Comparison of ENCODE assay signal across 35 cellular contexts in genomic region chr10:67793313-67793712, GRCh38. TPM values are rescaled to one million over a fixed set of nuclear protein-coding genes. Genes with fewer than 3 reads are reported as not detected.
DNase-seq lines count a peak whose midpoint lies in the region; ATAC-seq, FAIRE-seq and TF ChIP-seq lines count a peak whose summit lies in the region.
"Had no signal": no experiment of that assay in that cellular context is flagged by ENCODE, and none has a peak within 500 bp of the region (broad histone marks: within the 10 kb centered on the region; RNA-seq: fewer than 3 reads in every experiment).

No MANE protein-coding gene starts in this region.

- no TSS peak for BruUV-seq in PC-3 (replicated peaks; lab: Mats Ljungman, UMichigan)

- H3K27ac ChIP-seq in A549 (peak overlapping the region; percentile 3 to 28; a peak in 1 of 6 replicates), PC-3 (ENCODE audit: low read length) (no peak overlapping the region)
- H3K27ac ChIP-seq: 22Rv1, breast epithelium, epithelial cell of prostate, pancreas, SJSA1, spleen, testis had no signal

- no peak overlapping the region for H3K4me3 ChIP-seq in A549
- H3K4me3 ChIP-seq in PC-3 (ENCODE audit: low read length): no peak overlapping the region
- H3K4me3 ChIP-seq: breast epithelium, MG63, pancreas, SJSA1, spleen, testis had no signal

- no peaks in the 10 kb centered on the region for H3K36me3 ChIP-seq in PC-3 (ENCODE audit: low read depth, low read length)
- H3K36me3 ChIP-seq: breast epithelium, MG63, pancreas, SJSA1, spleen had no signal

- no peak overlapping the region for H3K4me2 ChIP-seq in A549
- H3K4me2 ChIP-seq in PC-3 (ENCODE audit: low read length): no peak overlapping the region

- DNase-seq in DMS153 (lab: John Stamatoyannopoulos, UW) (peak; percentile 48), DMS153 treated with DMSO at 0.1 percent for 48 hours (lab: John Stamatoyannopoulos, UW; ENCODE audit: unreplicated experiment) (no peak), A549 (ENCODE audit: low read depth in 1 of 2, low spot score in 1 of 2) (no peak), PC-3 (no peak), left kidney (ENCODE audit: low read depth, low spot score) (peak; percentile 94), dedifferentiated amniotic fluid mesenchymal stem cell (ENCODE audit: extremely low spot score) (no peak), NOMO-1 treated with DMSO at 0.1 percent for 48 hours (lab: John Stamatoyannopoulos, UW; ENCODE audit: unreplicated experiment) (no peak)
- no peak for DNase-seq in stimulated activated CD4-positive, alpha-beta T cell treated with anti-CD3 and anti-CD28 coated beads, Interleukin-15, amount 100 ng/mL, for 24 hours
- DNase-seq: activated B cell treated with CpG ODN at 0.5 μM for 24 hours; activated CD4-positive, alpha-beta T cell treated with anti-CD3 and anti-CD28 coated beads, Interleukin-2, amount 50 U/mL, for 4 hours; activated CD8-positive, alpha-beta memory T cell treated with anti-CD3 and anti-CD28 coated beads, Interleukin-2, amount 50 U/mL, for 4 hours; activated naive CD4-positive, alpha-beta T cell treated with anti-CD3 and anti-CD28 coated beads, Interleukin-2, amount 10 ng/mL, durations not matched to agents 7 days and 5 days; anterior cingulate cortex; DND-41; effector CD4-positive, alpha-beta T cell; immature natural killer cell; KBM-7; MG63; NCI-H1417 treated with DMSO at 0.1 percent for 48 hours; NCI-H2081; NCI-H446 treated with DMSO at 0.1 percent for 48 hours; pancreas; RPMI8226; spleen; stimulated activated CD8-positive, alpha-beta memory T cell treated with anti-CD3 and anti-CD28 coated beads, Interleukin-4, amount 100 ng/mL, for 48 hours; T-cell; testis had no signal

- H3K9ac ChIP-seq in PC-3 (ENCODE audit: low read length): no peak overlapping the region

- intact Hi-C loops in PC-3 (cut with micrococcal nuclease): no loop called here

- H3K79me2 ChIP-seq in PC-3 (ENCODE audit: low read length): no peaks in the 10 kb centered on the region

- 0 out of 2 replicates have a peak overlapping the region, but pooled peaks have one; percentile 14 for H2AFZ ChIP-seq in PC-3 (ENCODE audit: low read length)

- WGBS in A549 (ENCODE audit: missing lambda C conversion rate): 14% methylated on average over 2 of the region's 2 CpGs

- no peaks in the 10 kb centered on the region for H3K9me3 ChIP-seq in A549
- no peaks in the 10 kb centered on the region for H3K9me3 ChIP-seq in PC-3 (ENCODE audit: low read length)
- H3K9me3 ChIP-seq: breast epithelium, MG63, pancreas, SJSA1, spleen, testis had no signal

- TF ChIP-seq EP300 in A549 (IDR thresholded peaks at IDR 0.05): no peak

- TF ChIP-seq RAD21 in A549 (conservative IDR thresholded peaks at IDR 0.05 in 1 of 2, IDR thresholded peaks at IDR 0.05 in 1 of 2): no peak

- CTCF ChIA-PET in A549 (lab: Yijun Ruan, JAX) (interaction anchor here (1.0 to 1.4 kb wide), 3 partner anchors 13 to 58 kb away, joined by 3 to 6 read pairs (median 3); no protein-coding TSS in a partner anchor), PC-3 (lab: Charles Lee) (no interaction called here)

- no peak for ATAC-seq in A549
- ATAC-seq in PC-3: no peak
- ATAC-seq: left lobe of liver, pancreas, T-cell had no signal

- no peak for FAIRE-seq in A549 (lab: Jason Lieb, UNC)
- FAIRE-seq: colon, H1, HTR-8/SVneo, pancreas had no signal

- TF ChIP-seq CTCF in A549 (IDR thresholded peaks at IDR 0.05): no peak
- TF ChIP-seq CTCF in PC-3 (conservative IDR thresholded peaks at IDR 0.05; ENCODE audit: low read depth, low read length): no peak

- TF ChIP-seq POLR2A in A549 (IDR thresholded peaks at IDR 0.05; ENCODE audit: low read length): no peak

- POLR2A ChIA-PET in A549 (lab: Yijun Ruan, JAX): no interaction called here
- POLR2A ChIA-PET in PC-3 (lab: Charles Lee; ENCODE audit: unreplicated experiment): interaction anchor here (0.7 kb wide), 1 partner anchor 55 kb away, joined by 3 read pairs; no protein-coding TSS in a partner anchor

- H4K20me1 ChIP-seq in PC-3 (ENCODE audit: low read length): no peaks in the 10 kb centered on the region

- no peaks in the 10 kb centered on the region for H3F3A ChIP-seq in PC-3 (ENCODE audit: low read length, unreplicated experiment)

- H3K4me1 ChIP-seq in A549: peaks cover 38% of the 10 kb centered on the region
- H3K4me1 ChIP-seq in PC-3 (ENCODE audit: insufficient read depth, low read length): peaks cover 5% of the 10 kb centered on the region; the same call in 1 of the 2 replicates
- H3K4me1 ChIP-seq: pancreas, testis had no signal

- H3K27me3 ChIP-seq in PC-3 (ENCODE audit: low read length): no peaks in the 10 kb centered on the region
- H3K27me3 ChIP-seq: breast epithelium, MG63, pancreas, SJSA1, spleen, testis had no signal

- H3K9me2 ChIP-seq in PC-3 (replicated peaks; ENCODE audit: low read length): no peaks in the 10 kb centered on the region

TF ChIP-seq in A549, 52 proteins besides CTCF, POLR2A, EP300 and RAD21:
- no peak for TF ChIP-seq PBX3 (IDR thresholded peaks at IDR 0.05)
- no peak for TF ChIP-seq USF2 (IDR thresholded peaks at IDR 0.05)
- no peak for TF ChIP-seq SREBF2 (IDR thresholded peaks at IDR 0.05)
- TF ChIP-seq FOXS1 (CRISPR knock-in tag; IDR thresholded peaks at IDR 0.05): no peak
- no peak for TF ChIP-seq RARB (CRISPR knock-in tag; IDR thresholded peaks at IDR 0.05)
- no peak for TF ChIP-seq EHF (CRISPR knock-in tag; IDR thresholded peaks at IDR 0.05)
- no peak for TF ChIP-seq JUN (IDR thresholded peaks at IDR 0.05)
- no peak for TF ChIP-seq ELK1 (IDR thresholded peaks at IDR 0.05; ENCODE audit: low read depth, low read length)

RNA-seq across cellular contexts. Expression of gene DNAJC12, which starts 44.7 kb away (rescaled TPM):
- 80.0 and 87.9 TPM in 2 replicates for polyA plus RNA-seq in A549 (2011; rRNA removed)
- 15.4 and 15.5 TPM in 2 replicates for polyA plus RNA-seq in A549 (2012; cell fraction: cytosol; rRNA removed)
- polyA plus RNA-seq in A549 (2012; cell fraction: nucleus; rRNA removed): 3.5 and 7.5 TPM in 2 replicates
- polyA plus RNA-seq in A549 (2017; fragmentation: RNase III; extraction: RNeasy Plus Mini Kit Qiagen cat#74134 plus additional on column Dnase treatment): 13.1 to 19.8 TPM (median 19.1 TPM) in 3 replicates
- 5.2 and 5.8 TPM in 2 replicates for polyA minus RNA-seq in A549 (2011; rRNA and poly(A)+ RNA removed)
- total RNA-seq in PC-3 (2014; rRNA removed): 14.2 and 15.5 TPM in 2 replicates

Comparison
In these comparisons a context has a peak if more than half of its experiments do, and no peak if none do; other contexts are left out.
1. DNase-seq: peak in DMS153 (single experiment) and left kidney (single experiment); none in DMS153 treated with DMSO at 0.1 percent for 48 hours (single experiment), A549 (0 of 2), PC-3 (single experiment), dedifferentiated amniotic fluid mesenchymal stem cell (single experiment), NOMO-1 treated with DMSO at 0.1 percent for 48 hours (single experiment) and stimulated activated CD4-positive, alpha-beta T cell treated with anti-CD3 and anti-CD28 coated beads, Interleukin-15, amount 100 ng/mL, for 24 hours (single experiment).